In the genomic region with DNA sequence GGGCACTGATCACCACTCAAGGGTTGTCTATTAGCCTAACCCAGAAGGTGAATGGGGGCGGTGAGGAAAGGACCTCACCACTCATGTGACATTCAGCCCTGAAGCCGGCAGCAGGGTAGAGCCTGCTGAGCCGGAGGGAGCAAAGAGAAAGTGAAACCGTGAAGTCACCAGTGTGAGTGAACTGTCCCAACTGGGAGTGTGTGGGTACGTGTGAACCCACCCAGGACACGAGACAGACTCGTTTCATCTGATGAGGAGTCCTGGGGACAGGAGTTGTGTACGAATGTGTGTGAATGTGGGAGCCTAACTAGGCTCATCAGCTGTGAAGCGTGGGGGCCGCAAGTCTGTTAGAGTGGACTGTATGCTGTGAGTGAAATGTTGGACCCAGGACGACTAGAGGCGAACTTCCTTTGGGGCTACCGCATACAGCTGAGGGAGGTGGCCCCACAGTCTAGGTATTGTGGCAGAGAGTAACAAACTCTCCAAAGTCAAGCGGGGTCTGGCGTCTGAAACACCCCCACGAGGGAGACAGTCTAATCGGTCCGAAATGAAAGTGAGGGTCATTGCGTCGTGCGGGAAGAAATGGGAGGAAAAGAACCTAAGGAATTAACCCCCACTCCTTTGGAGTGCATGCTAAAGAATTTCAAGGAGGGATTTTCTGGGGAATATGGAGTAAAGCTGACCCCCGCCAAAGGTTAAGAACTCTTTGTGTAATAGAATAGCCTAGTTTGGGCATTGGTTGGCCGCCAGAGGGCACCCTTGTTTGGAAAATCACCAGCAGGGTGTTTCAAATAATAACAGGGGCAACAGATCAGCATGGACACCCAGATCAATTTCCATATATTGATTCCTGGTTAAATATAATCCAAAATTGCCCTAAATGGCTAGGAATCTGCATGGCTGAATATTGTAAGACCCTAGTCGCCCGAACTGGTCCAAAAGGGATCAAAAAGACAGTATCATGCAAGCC, we compare ENCODE assay signal across 8 cellular contexts. TPM values are rescaled to one million over a fixed set of nuclear protein-coding genes. Genes with fewer than 3 reads are reported as not detected.
DNase-seq lines count a peak whose midpoint lies in the region; ATAC-seq and TF ChIP-seq lines count a peak whose summit lies in the region.

No MANE protein-coding gene starts in this region.

- H3K4me3 ChIP-seq in HCT116 (replicated peaks in 1 of 2; ENCODE audit: low read depth in 1 of 2, low read length in 2 of 2) (no peak overlapping the region), SJSA1 (no peak overlapping the region)

- no peaks in the 10 kb centered on the region for H3K9me2 ChIP-seq in HCT116 (ENCODE audit: insufficient read depth)

- H3K36me3 Mint-ChIP-seq in endothelial cell (ENCODE audit: low read depth, unreplicated experiment), result peaks cover 4% of the 10 kb centered on the region

- H3K4me1 ChIP-seq in HCT116 (ENCODE audit: control insufficient read depth in 1 of 2, insufficient read depth in 2 of 2, low read length in 2 of 2) (no peaks in the 10 kb centered on the region), SJSA1 (replicated peaks) (no peaks in the 10 kb centered on the region)

- H3K27ac ChIP-seq in HCT116 (ENCODE audit: low read depth, low read length) (no peak overlapping the region), SJSA1 (no peak overlapping the region)

- H3K79me2 ChIP-seq in HCT116 (ENCODE audit: insufficient read depth, low read length), result no peaks in the 10 kb centered on the region

- H3K4me3 Mint-ChIP-seq in endothelial cell (ENCODE audit: unreplicated experiment), result peak overlapping the region; percentile 73

- H2AFZ ChIP-seq in HCT116 (ENCODE audit: low read depth, low read length, poor library complexity, severe bottlenecking), result no peak overlapping the region

- CTCF ChIA-PET in HCT116 (lab: Charles Lee), result no interaction called here

- H3K9me3 Mint-ChIP-seq in endothelial cell (ENCODE audit: unreplicated experiment), result no peaks in the 10 kb centered on the region

- DNase-seq in HCT116 (ENCODE audit: low read depth, low spot score) (no peak), SJSA1 (ENCODE audit: low read depth in 1 of 2, low spot score in 2 of 2) (peak; percentile 9 to 38), endothelial cell (ENCODE audit: low spot score) (peak; percentile 59), GM13977 (ENCODE audit: low spot score) (no peak), H4 (ENCODE audit: low spot score) (no peak), putamen (ENCODE audit: low spot score) (no peak), HPDE6-E6E7 (ENCODE audit: extremely low spot score) (no peak)
- DNase-seq in stimulated activated CD4-positive, alpha-beta T cell treated with anti-CD3 and anti-CD28 coated beads, TNF-alpha, amount 100 ng/mL, for 24 hours (ENCODE audit: low read depth in 3 of 3), result peak; percentile 14 to 37 (median 28)

- H3K4me1 Mint-ChIP-seq in endothelial cell (ENCODE audit: unreplicated experiment), result peaks cover 48% of the 10 kb centered on the region

- no peak for TF ChIP-seq POLR2A in HCT116 (IDR thresholded peaks at IDR 0.05; ENCODE audit: borderline replicate concordance, extremely low read depth, insufficient read depth, insufficient read length)

- peak overlapping the region; percentile 95 for H3K27ac Mint-ChIP-seq in endothelial cell (ENCODE audit: unreplicated experiment)

- H3K36me3 ChIP-seq in HCT116 (ENCODE audit: control insufficient read depth in 1 of 2, insufficient read depth in 2 of 2, low read length in 2 of 2), result no peaks in the 10 kb centered on the region
- no peaks in the 10 kb centered on the region for H3K36me3 ChIP-seq in SJSA1

- H3K27me3 ChIP-seq in HCT116 (ENCODE audit: insufficient read depth, low read length) (no peaks in the 10 kb centered on the region), SJSA1 (replicated peaks) (no peaks in the 10 kb centered on the region)

- no peak for ATAC-seq in HCT116

- intact Hi-C loops in HCT116 (cut with micrococcal nuclease), result no loop called here

- H3K27me3 Mint-ChIP-seq in endothelial cell (ENCODE audit: unreplicated experiment), result no peaks in the 10 kb centered on the region

- peak in 2 of 3 experiments; percentile 28 to 30; a peak in 1 of 6 replicates for TF ChIP-seq CTCF in HCT116 (IDR thresholded peaks at IDR 0.05 in 2 of 3, conservative IDR thresholded peaks at IDR 0.05 in 1 of 3; ENCODE audit: borderline replicate concordance in 1 of 3, insufficient read depth in 1 of 3, low read depth in 2 of 3, low read length in 2 of 3)
- TF ChIP-seq CTCF in endothelial cell (IDR thresholded peaks at IDR 0.05; ENCODE audit: unreplicated experiment), result peak; percentile 17
- no peak for TF ChIP-seq CTCF in GM13977 (IDR thresholded peaks at IDR 0.05; ENCODE audit: extremely low read depth, insufficient read depth, missing control alignments)

- no peak overlapping the region for H3K9ac ChIP-seq in HCT116 (ENCODE audit: low read length)

- H4K20me1 ChIP-seq in HCT116 (ENCODE audit: insufficient read depth), result no peaks in the 10 kb centered on the region

- no TSS peak for BruUV-seq in HCT116 (replicated peaks; lab: Mats Ljungman, UMichigan)

- in situ Hi-C loops in GM13977 (cut with MboI; ENCODE audit: low pct_unique_long_range_greater_than_20kb, low sequenced_read_pairs, unreplicated experiment), result no loop called here

- 0 out of 2 replicates have a peak, but pooled peaks have one; percentile 3 for TF ChIP-seq RAD21 in HCT116 (IDR thresholded peaks at IDR 0.05; ENCODE audit: low read depth)

- H3K4me2 ChIP-seq in HCT116 (ENCODE audit: low read length), result no peak overlapping the region

- RAD21 ChIA-PET in HCT116 (lab: Charles Lee; ENCODE audit: low non-redundant PET in 1 of 2, low total read pairs in 2 of 2, uncharacterized antibody in 2 of 2, unreplicated experiment in 2 of 2), result no interaction called here

- H3K9me3 ChIP-seq in HCT116 (ENCODE audit: control insufficient read depth in 1 of 2, insufficient read depth in 1 of 2, low read depth in 1 of 2, low read length in 2 of 2) (no peaks in the 10 kb centered on the region), SJSA1 (replicated peaks) (no peaks in the 10 kb centered on the region)

- POLR2A ChIA-PET in HCT116 (lab: Charles Lee), result no interaction called here

TF ChIP-seq in HCT116, 20 proteins besides CTCF, POLR2A, EP300 and RAD21 (continues in another document):
- TF ChIP-seq YY1 (IDR thresholded peaks at IDR 0.05; ENCODE audit: extremely low read depth, insufficient replicate concordance, low read depth, low read length) (no peak), ZFX (IDR thresholded peaks at IDR 0.05) (no peak), JUND (IDR thresholded peaks at IDR 0.05) (no peak), FOSL1 (IDR thresholded peaks at IDR 0.05; ENCODE audit: low read depth) (no peak), SP1 (IDR thresholded peaks at IDR 0.05; ENCODE audit: low read depth) (no peak), SRF (IDR thresholded peaks at IDR 0.05; ENCODE audit: low read depth) (no peak), ZNF274 (IDR thresholded peaks at IDR 0.05; ENCODE audit: low read depth, low read length) (no peak), ZBTB33 (IDR thresholded peaks at IDR 0.05; ENCODE audit: extremely low read depth, insufficient replicate concordance, low read length) (no peak), POLR2AphosphoS5 (IDR thresholded peaks at IDR 0.05; ENCODE audit: low read depth, low read length) (no peak), EGR1 (IDR thresholded peaks at IDR 0.05; ENCODE audit: low read depth) (no peak), ELF1 (IDR thresholded peaks at IDR 0.05; ENCODE audit: borderline replicate concordance, low read depth) (no peak), TCF7L2 (IDR thresholded peaks at IDR 0.05; ENCODE audit: borderline replicate concordance, extremely low read depth, insufficient read depth, insufficient read length) (no peak)
- TF ChIP-seq, protein P1, sequence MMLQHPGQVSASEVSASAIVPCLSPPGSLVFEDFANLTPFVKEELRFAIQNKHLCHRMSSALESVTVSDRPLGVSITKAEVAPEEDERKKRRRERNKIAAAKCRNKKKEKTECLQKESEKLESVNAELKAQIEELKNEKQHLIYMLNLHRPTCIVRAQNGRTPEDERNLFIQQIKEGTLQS (IDR thresholded peaks at IDR 0.05), result no peak

RNA-seq across cellular contexts. Expression of gene UTY, which starts 43.6 kb away (rescaled TPM):
- 5.9 TPM for total RNA-seq in HCT116 (2021; ENCODE audit: unreplicated experiment)
- polyA plus RNA-seq in HCT116 (2012), result 1.3 and 1.4 TPM in 2 replicates
- total RNA-seq in SJSA1 (2014; rRNA removed; shearing (Covaris generic)), result not detected in 2 replicates
- total RNA-seq in endothelial cell (ENCODE audit: unreplicated experiment), result 36.0 TPM
- 7.0 and 8.4 TPM in 2 replicates for total RNA-seq in H4 (2014; rRNA removed; shearing (Covaris generic))

Comparison
In these comparisons a context has a peak if more than half of its experiments do, and no peak if none do; other contexts are left out.
1. DNase-seq: peak in SJSA1 (2 of 2), endothelial cell (single experiment) and stimulated activated CD4-positive, alpha-beta T cell treated with anti-CD3 and anti-CD28 coated beads, TNF-alpha, amount 100 ng/mL, for 24 hours (3 of 3); none in HCT116 (single experiment), GM13977 (single experiment), H4 (single experiment), putamen (single experiment) and HPDE6-E6E7 (single experiment).